In the genomic region with DNA sequence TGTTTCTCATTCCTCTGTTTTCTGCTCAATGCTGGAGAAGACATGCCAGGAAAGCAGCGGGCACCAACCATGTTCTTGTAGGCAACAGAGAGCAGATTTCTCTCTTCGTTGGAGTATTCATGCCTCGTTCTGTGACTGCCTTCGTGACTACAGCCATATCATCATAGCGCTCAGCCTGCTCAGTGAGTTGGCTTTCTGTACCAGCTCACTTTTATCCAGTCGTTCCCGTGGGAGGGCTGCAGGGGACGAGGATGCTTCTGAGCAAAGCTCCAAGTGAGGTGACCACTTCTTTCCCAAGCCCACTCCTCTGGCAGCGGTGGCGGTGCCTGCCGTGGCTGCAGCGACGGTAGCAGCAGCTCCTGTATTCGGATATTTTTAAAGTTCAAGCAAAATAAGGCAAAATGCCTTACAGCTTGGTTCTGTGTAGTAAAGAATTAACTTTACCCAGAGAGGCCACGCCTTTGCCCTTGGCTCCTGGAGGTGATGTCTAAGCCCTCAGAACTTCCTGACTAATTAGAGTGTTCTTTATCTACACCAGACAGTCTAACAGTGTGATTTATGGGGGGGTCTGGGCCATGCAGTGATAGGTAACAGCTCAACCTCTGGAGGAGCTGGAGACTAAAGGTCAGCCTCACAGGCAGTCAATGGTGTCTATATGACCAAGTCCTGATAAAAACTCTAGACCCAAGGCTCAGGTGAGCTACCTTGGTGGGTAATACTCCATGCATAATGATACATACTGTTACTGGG, we compare ENCODE assay signal across 21 cellular contexts. TPM values are rescaled to one million over a fixed set of nuclear protein-coding genes. Genes with fewer than 3 reads are reported as not detected.
DNase-seq lines count a peak whose midpoint lies in the region; ATAC-seq and TF ChIP-seq lines count a peak whose summit lies in the region.
"Had no signal": no experiment of that assay in that cellular context is flagged by ENCODE, and none has a peak within 500 bp of the region (broad histone marks: within the 10 kb centered on the region; RNA-seq: fewer than 3 reads in every experiment).

No MANE protein-coding gene starts in this region.

- no peak overlapping the region for H2AFZ ChIP-seq in PC-9

- H3F3A ChIP-seq in PC-9 (ENCODE audit: insufficient read depth, low read depth): peaks cover 32% of the 10 kb centered on the region

- TF ChIP-seq CTCF in PC-9 (conservative IDR thresholded peaks at IDR 0.05) (no peak), epithelial cell of esophagus (IDR thresholded peaks at IDR 0.05; ENCODE audit: insufficient read depth, low read depth, low read length, missing control alignments) (no peak), nephron progenitor cell (IDR thresholded peaks at IDR 0.05) (no peak)

- H3K9me2 ChIP-seq in PC-9 (ENCODE audit: insufficient read depth): no peaks in the 10 kb centered on the region

- H3K9me3 Mint-ChIP-seq in nephron progenitor cell (no peaks in the 10 kb centered on the region), immature natural killer cell (no peaks in the 10 kb centered on the region)
- H3K9me3 Mint-ChIP-seq: CD8-positive, alpha-beta memory T cell; T-cell had no signal

- H3K4me1 Mint-ChIP-seq in nephron progenitor cell: no peaks in the 10 kb centered on the region
- peaks cover 6 to 18% of the 10 kb centered on the region in 2 donors for H3K4me1 Mint-ChIP-seq in immature natural killer cell

- ATAC-seq in HG03045 (IDR thresholded peaks at IDR 0.05; ENCODE audit: unreplicated experiment): no peak
- ATAC-seq in GM21381 (IDR thresholded peaks at IDR 0.05; ENCODE audit: unreplicated experiment): no peak
- ATAC-seq: left ventricle myocardium superior, T-cell had no signal

- H3K27ac Mint-ChIP-seq in nephron progenitor cell (no peak overlapping the region), immature natural killer cell (peak overlapping the region in 3 of 6 donors; percentile 48 to 65 (median 55))
- H3K27ac Mint-ChIP-seq: T-cell had no signal

- H3K79me2 ChIP-seq in PC-9 (ENCODE audit: low read depth): no peaks in the 10 kb centered on the region

- peak overlapping the region; percentile 64 for H3K27ac ChIP-seq in PC-9
- H3K27ac ChIP-seq: transverse colon had no signal

- H3K4me3 Mint-ChIP-seq in nephron progenitor cell: no peak overlapping the region
- no peak overlapping the region for H3K4me3 Mint-ChIP-seq in immature natural killer cell
- H3K4me3 Mint-ChIP-seq: CD8-positive, alpha-beta memory T cell; T-cell had no signal

- peaks cover 43% of the 10 kb centered on the region for H3K36me3 Mint-ChIP-seq in nephron progenitor cell (ENCODE audit: low read depth)
- peaks cover 10 to 14% (median 13%) of the 10 kb centered on the region in 3 donors for H3K36me3 Mint-ChIP-seq in immature natural killer cell

- no peak overlapping the region for H3K4me3 ChIP-seq in PC-9
- no peak overlapping the region for H3K4me3 ChIP-seq in epithelial cell of esophagus (ENCODE audit: low read length)
- H3K4me3 ChIP-seq: skin epidermis, transverse colon had no signal

- no peaks in the 10 kb centered on the region for H4K20me1 ChIP-seq in PC-9 (ENCODE audit: insufficient read depth)

- H3K36me3 ChIP-seq in PC-9 (ENCODE audit: low read depth): peaks cover 21% of the 10 kb centered on the region

- intact Hi-C loops in PC-9 (cut with micrococcal nuclease; ENCODE audit: unreplicated experiment): loop anchor here (1.0 to 5.0 kb wide), 3 partner anchors 36 to 178 kb away; a partner anchor contains a TSS

- peak overlapping the region; percentile 38 for H3K4me2 ChIP-seq in PC-9

- POLR2A ChIA-PET in PC-9 (lab: Charles Lee; ENCODE audit: unreplicated experiment): interaction anchor here (0.5 to 1.3 kb wide), 2 partner anchors 36 to 97 kb away, joined by 3 to 8 read pairs; a partner anchor contains a TSS

- H3K4me1 ChIP-seq in PC-9 (replicated peaks; ENCODE audit: insufficient read depth): peaks cover 54% of the 10 kb centered on the region

- H3K9me3 ChIP-seq in PC-9 (ENCODE audit: insufficient read depth, low read depth): no peaks in the 10 kb centered on the region
- H3K9me3 ChIP-seq: transverse colon had no signal

- CTCF ChIA-PET in PC-9 (lab: Charles Lee): interaction anchor here (0.5 to 1.6 kb wide), 4 partner anchors 145 to 1412 kb away, joined by 4 to 20 read pairs (median 6); no protein-coding TSS in a partner anchor

- peak; percentile 58 for DNase-seq in Ammon's horn (ENCODE audit: low spot score)
- DNase-seq in PC-9: peak; percentile 29 to 61
- DNase-seq in epithelial cell of esophagus (ENCODE audit: low read depth): peak; percentile 20
- peak; percentile 4 for DNase-seq in nephron progenitor cell
- DNase-seq in immature natural killer cell: no peak
- no peak for DNase-seq in NCI-H2196 (lab: John Stamatoyannopoulos, UW; ENCODE audit: unreplicated experiment)
- DNase-seq: activated CD8-positive, alpha-beta memory T cell treated with anti-CD3 and anti-CD28 coated beads for 24 hours; CD8-positive, alpha-beta memory T cell; left ventricle myocardium superior; NCI-H1694; NCI-H446 treated with DMSO at 0.1 percent for 48 hours; Right ventricle myocardium superior; T-cell; transverse colon had no signal

- H3K27me3 Mint-ChIP-seq in nephron progenitor cell (ENCODE audit: low read depth, poor library complexity): no peaks in the 10 kb centered on the region
- no peaks in the 10 kb centered on the region for H3K27me3 Mint-ChIP-seq in immature natural killer cell (ENCODE audit: low read depth in 3 of 3)
- H3K27me3 Mint-ChIP-seq: CD8-positive, alpha-beta memory T cell; T-cell had no signal

- no peaks in the 10 kb centered on the region for H3K27me3 ChIP-seq in PC-9 (ENCODE audit: insufficient read depth, low read depth)
- H3K27me3 ChIP-seq: transverse colon had no signal

- BruUV-seq in PC-9 (replicated peaks; lab: Mats Ljungman, UMichigan): no TSS peak

RNA-seq across cellular contexts. Expression of a gene that starts 35.3 kb away (rescaled TPM):
- total RNA-seq in PC-9 (2021): not detected in 2 replicates
- polyA plus RNA-seq in immature natural killer cell: under 1 TPM in 1 of 3 donors, not detected in 2; 0.79 TPM
- total RNA-seq: cardiac septum; CD8-positive, alpha-beta memory T cell; fibroblast of villous mesenchyme; left ventricle myocardium superior; M059J; myocyte; Right ventricle myocardium superior; transverse colon had no signal
- polyA plus RNA-seq: CD8-positive, alpha-beta memory T cell had no signal

RNA-seq across cellular contexts. Expression of a gene that starts 35.8 kb away (rescaled TPM):
- 81.1 and 97.1 TPM in 2 replicates for total RNA-seq in PC-9 (2021)
- 10 to 100 TPM; 41.3 to 88.3 (median 74.5) TPM for polyA plus RNA-seq in immature natural killer cell

Comparison
In these comparisons a context has a peak if more than half of its experiments do, and no peak if none do; other contexts are left out.
1. DNase-seq: peak in Ammon's horn (single experiment), PC-9 (2 of 2), epithelial cell of esophagus (single experiment) and nephron progenitor cell (single experiment); none in immature natural killer cell (0 of 3) and NCI-H2196 (single experiment).